In the genomic region with DNA sequence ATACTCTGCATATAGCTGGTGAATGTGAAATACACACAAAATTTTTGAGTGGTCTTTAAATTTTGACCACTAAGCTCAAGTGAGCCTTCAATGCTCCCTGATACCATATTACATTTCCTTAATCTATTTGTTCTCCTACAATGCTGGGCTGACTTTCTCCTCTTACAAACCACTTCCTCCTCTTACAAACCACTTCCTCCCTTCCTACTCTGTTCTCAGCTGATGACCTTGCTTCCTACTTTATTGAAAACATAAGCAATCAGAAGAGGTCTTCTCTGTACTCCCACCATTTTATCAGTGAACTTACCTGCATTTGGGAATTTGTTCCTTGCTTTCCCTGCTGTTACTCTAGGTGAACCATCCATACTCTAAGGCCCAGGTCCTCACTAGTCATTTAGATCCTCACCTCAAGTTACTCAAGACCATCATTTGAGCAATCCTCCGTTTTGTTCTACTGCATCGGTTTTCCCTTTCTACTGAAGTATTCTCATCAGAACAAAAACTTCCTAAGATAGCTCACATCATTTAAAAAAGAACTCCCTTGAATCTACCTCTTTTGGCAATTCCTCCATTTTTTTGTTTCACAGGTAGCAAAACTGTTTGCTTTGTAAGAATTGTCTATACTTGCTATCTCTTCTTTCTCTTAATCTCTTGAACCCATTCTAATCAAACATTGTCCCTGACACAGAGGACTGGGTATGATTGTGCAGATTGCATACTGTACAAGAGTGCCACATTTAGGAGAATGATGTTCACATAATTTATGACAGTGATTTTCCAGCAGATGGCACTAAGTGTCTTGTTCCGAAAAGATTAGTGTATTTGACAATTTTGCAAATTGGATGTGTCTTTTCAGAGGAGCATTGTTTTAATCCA, we compare ENCODE assay signal across 9 cellular contexts.
DNase-seq lines count a peak whose midpoint lies in the region; ATAC-seq and TF ChIP-seq lines count a peak whose summit lies in the region.
"Had no signal": no experiment of that assay in that cellular context is flagged by ENCODE, and none has a peak within 500 bp of the region (broad histone marks: within the 10 kb centered on the region; RNA-seq: fewer than 3 reads in every experiment).

No MANE protein-coding gene starts in this region.

- peaks cover 1 to 2% (median 1%) of the 10 kb centered on the region in 3 donors for H3K27me3 Mint-ChIP-seq in CD14-positive monocyte (ENCODE audit: low read depth in 3 of 3)
- H3K27me3 Mint-ChIP-seq in type B pancreatic cell = no peaks in the 10 kb centered on the region

- peak overlapping the region; percentile 28 to 88 (median 79) for H3K27ac Mint-ChIP-seq in CD14-positive monocyte
- peak overlapping the region; percentile 62 to 79 for H3K27ac Mint-ChIP-seq in activated naive CD4-positive, alpha-beta T cell treated with anti-CD3 and anti-CD28 coated beads, Interleukin-2, amount 50 U/mL, for 72 hours
- no peak overlapping the region for H3K27ac Mint-ChIP-seq in type B pancreatic cell

- H3K4me1 Mint-ChIP-seq in CD14-positive monocyte (peaks cover 36% of the 10 kb centered on the region), type B pancreatic cell (ENCODE audit: unreplicated experiment) (no peaks in the 10 kb centered on the region)

- no peak for DNase-seq in CD14-positive monocyte (ENCODE audit: low spot score)
- peak; percentile 5 for DNase-seq in NCI-H2081 treated with DMSO at 0.1 percent for 48 hours (lab: John Stamatoyannopoulos, UW)
- DNase-seq in activated naive CD4-positive, alpha-beta T cell treated with anti-CD3 and anti-CD28 coated beads, Interleukin-2, amount 50 U/mL, for 72 hours (ENCODE audit: low spot score in 2 of 2) = no peak
- DNase-seq in left ventricle myocardium superior = no peak
- DNase-seq in type B pancreatic cell (ENCODE audit: extremely low spot score, unreplicated experiment) = no peak
- DNase-seq in NCI-H446 treated with DMSO at 0.1 percent for 48 hours (lab: John Stamatoyannopoulos, UW) = no peak
- DNase-seq in HK-2 (ENCODE audit: unreplicated experiment) = no peak

- H3K9me3 Mint-ChIP-seq in CD14-positive monocyte (no peaks in the 10 kb centered on the region), type B pancreatic cell (no peaks in the 10 kb centered on the region)
- peaks cover 6 to 11% of the 10 kb centered on the region in 2 donors for H3K9me3 Mint-ChIP-seq in activated naive CD4-positive, alpha-beta T cell treated with anti-CD3 and anti-CD28 coated beads, Interleukin-2, amount 50 U/mL, for 72 hours
- H3K9me3 Mint-ChIP-seq: nephron had no signal

- H3K36me3 Mint-ChIP-seq in CD14-positive monocyte (no peaks in the 10 kb centered on the region), type B pancreatic cell (peaks cover 5% of the 10 kb centered on the region)
- H3K36me3 Mint-ChIP-seq in activated naive CD4-positive, alpha-beta T cell treated with anti-CD3 and anti-CD28 coated beads, Interleukin-2, amount 50 U/mL, for 72 hours = peaks cover 0 to 13% of the 10 kb centered on the region in 2 donors

- intact Hi-C loops in CD14-positive monocyte (cut with micrococcal nuclease) = no loop called here
- intact Hi-C loops in left ventricle myocardium superior (cut with micrococcal nuclease) = no loop called here

- H3K4me3 Mint-ChIP-seq in CD14-positive monocyte (peak overlapping the region; percentile 50 to 75), type B pancreatic cell (no peak overlapping the region)
- H3K4me3 Mint-ChIP-seq: nephron had no signal

- TF ChIP-seq CTCF in CD14-positive monocyte (IDR thresholded peaks at IDR 0.05) = peak; percentile 53
- peak; percentile 61 for TF ChIP-seq CTCF in type B pancreatic cell (conservative IDR thresholded peaks at IDR 0.05)

- peak; percentile 36 for ATAC-seq in GM18867 (IDR thresholded peaks at IDR 0.05; ENCODE audit: unreplicated experiment)
- ATAC-seq in activated naive CD4-positive, alpha-beta T cell treated with anti-CD3 and anti-CD28 coated beads, Interleukin-2, amount 50 U/mL, for 72 hours = peak; percentile 46 to 82
- peak; percentile 47 for ATAC-seq in left ventricle myocardium superior
